ENCODE assay signal across 15 cellular contexts in genomic region chr15:35667908-35668307, GRCh38.
"Had no signal": no experiment of that assay in that cellular context is flagged by ENCODE, and none has a peak within 500 bp of the region (broad histone marks: within the 10 kb centered on the region; RNA-seq: fewer than 3 reads in every experiment).

No MANE protein-coding gene starts in this region.

- DNase-seq: activated CD4-positive, alpha-beta T cell treated with anti-CD3 and anti-CD28 coated beads, Interleukin-2, amount 10 ng/mL, durations not matched to agents 7 days and 5 days; activated CD4-positive, CD25-positive, alpha-beta regulatory T cell; activated effector memory CD4-positive, alpha-beta T cell treated with Interleukin-2 at 50 U/mL for 16 hours; activated T-cell treated with anti-CD3 and anti-CD28 coated beads for 4 hours; cortex of kidney; effector memory CD4-positive, alpha-beta T cell; immature natural killer cell; left colon; occipital lobe; psoas muscle; stimulated activated CD4-positive, alpha-beta T cell treated with anti-CD3 and anti-CD28 coated beads, Interleukin-15, amount 100 ng/mL, for 24 hours; stimulated activated CD4-positive, alpha-beta T cell treated with anti-CD3 and anti-CD28 coated beads, Interleukin-4, amount 100 ng/mL, for 24 hours; stomach had no signal

- H3K27me3 ChIP-seq: stomach, vagina had no signal

- H3K4me3 ChIP-seq: psoas muscle, stomach, vagina had no signal

- H3K9me3 ChIP-seq: psoas muscle, stomach, thoracic aorta, vagina had no signal

- H3K36me3 ChIP-seq: stomach, thoracic aorta, vagina had no signal

- ATAC-seq: left colon, psoas muscle had no signal

- H3K27ac ChIP-seq: psoas muscle, vagina had no signal
